34 cellular contexts compared by ENCODE assay signal in the genomic region with DNA sequence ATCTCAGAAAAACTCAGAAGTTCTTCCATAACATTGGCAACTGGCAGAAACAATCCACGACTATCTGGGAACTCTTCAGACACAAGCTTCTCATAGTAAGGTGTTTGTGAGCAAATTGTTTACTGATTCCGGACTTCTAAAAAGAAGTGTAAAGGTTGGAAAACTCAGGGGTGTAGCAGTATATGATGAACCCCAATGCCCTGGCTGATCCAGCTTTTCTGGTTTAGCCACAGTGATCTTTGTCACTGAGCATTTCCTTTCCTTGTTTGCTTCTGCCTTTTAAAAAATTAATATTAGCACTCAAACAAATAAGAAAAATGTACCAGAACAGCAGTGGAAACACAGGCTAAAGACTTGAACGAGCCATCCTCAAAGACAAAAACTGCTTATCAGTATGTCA. TPM values are rescaled to one million over a fixed set of nuclear protein-coding genes. Genes with fewer than 3 reads are reported as not detected.
"Had no signal": no experiment of that assay in that cellular context is flagged by ENCODE, and none has a peak within 500 bp of the region (broad histone marks: within the 10 kb centered on the region; RNA-seq: fewer than 3 reads in every experiment).

No MANE protein-coding gene starts in this region.

- ATAC-seq: activated CD4-positive, alpha-beta T cell treated with anti-CD3 and anti-CD28 coated beads for 36 hours; activated CD4-positive, CD25-positive, alpha-beta regulatory T cell treated with anti-CD3 and anti-CD28 coated beads, Interleukin-2, amount 50 U/mL, for 24 hours; activated CD8-positive, alpha-beta memory T cell treated with anti-CD3 and anti-CD28 coated beads, Interleukin-2, amount 10 ng/mL, durations not matched to agents 7 days and 5 days; activated CD8-positive, alpha-beta T cell treated with anti-CD3 and anti-CD28 coated beads, Interleukin-2, amount 10 ng/mL, durations not matched to agents 7 days and 5 days; activated naive CD8-positive, alpha-beta T cell treated with anti-CD3 and anti-CD28 coated beads, Interleukin-2, amount 50 U/mL, for 24 hours; body of pancreas; WTC11 had no signal

- H3K4me1 ChIP-seq: breast epithelium had no signal

- DNase-seq: activated CD4-positive, alpha-beta memory T cell treated with anti-CD3 and anti-CD28 coated beads, Interleukin-2, amount 10 ng/mL, durations not matched to agents 7 days and 5 days; activated CD4-positive, alpha-beta T cell treated with anti-CD3 and anti-CD28 coated beads for 1 hour; activated CD4-positive, alpha-beta T cell treated with anti-CD3 and anti-CD28 coated beads for 36 hours; activated CD4-positive, alpha-beta T cell treated with anti-CD3 and anti-CD28 coated beads for 48 hours; activated CD4-positive, alpha-beta T cell treated with anti-CD3 and anti-CD28 coated beads, Interleukin-2, amount 10 ng/mL, durations not matched to agents 7 days and 5 days; activated CD4-positive, alpha-beta T cell treated with anti-CD3 and anti-CD28 coated beads, Interleukin-2, amount 50 U/mL, for 48 hours; activated CD4-positive, CD25-positive, alpha-beta regulatory T cell; activated CD8-positive, alpha-beta memory T cell treated with anti-CD3 and anti-CD28 coated beads for 24 hours; activated CD8-positive, alpha-beta memory T cell treated with anti-CD3 and anti-CD28 coated beads, Interleukin-2, amount 10 ng/mL, durations not matched to agents 7 days and 5 days; activated CD8-positive, alpha-beta memory T cell treated with anti-CD3 and anti-CD28 coated beads, Interleukin-2, amount 50 U/mL, for 48 hours; activated CD8-positive, alpha-beta T cell treated with anti-CD3 and anti-CD28 coated beads, Interleukin-2, amount 10 ng/mL, durations not matched to agents 7 days and 5 days; activated effector memory CD4-positive, alpha-beta T cell treated with Interleukin-2 at 50 U/mL for 16 hours; activated gamma-delta T cell treated with Interleukin-2 at 50 U/mL for 16 hours; activated naive CD4-positive, alpha-beta T cell treated with anti-CD3 and anti-CD28 coated beads, Interleukin-2, amount 10 ng/mL, durations not matched to agents 7 days and 5 days; activated naive CD4-positive, alpha-beta T cell treated with Interleukin-2 at 50 U/mL for 16 hours; activated naive CD8-positive, alpha-beta T cell treated with anti-CD3 and anti-CD28 coated beads, Interleukin-2, amount 10 ng/mL, durations not matched to agents 7 days and 5 days; activated naive CD8-positive, alpha-beta T cell treated with anti-CD3 and anti-CD28 coated beads, Interleukin-2, amount 50 U/mL, for 24 hours; activated T-cell treated with anti-CD3 and anti-CD28 coated beads, Interleukin-2, amount 50 U/mL, for 24 hours; activated T-cell treated with anti-CD3 and anti-CD28 coated beads, Interleukin-2, amount 50 U/mL, for 48 hours; amygdala; aorta; body of pancreas; brain microvascular endothelial cell; central memory CD4-positive, alpha-beta T cell; T-helper 1 cell; T-helper 2 cell; T-helper 9 cell; WERI-Rb-1 had no signal

- H3K36me3 ChIP-seq: brain microvascular endothelial cell, breast epithelium, WERI-Rb-1 had no signal

- H3K27ac ChIP-seq: body of pancreas, brain microvascular endothelial cell, breast epithelium, WERI-Rb-1 had no signal

- FAIRE-seq: astrocyte, TTC549 had no signal

- H3K27me3 ChIP-seq: brain microvascular endothelial cell had no signal

- H3K9me3 ChIP-seq: body of pancreas, breast epithelium had no signal

- H3K4me3 ChIP-seq: body of pancreas, breast epithelium had no signal

RNA-seq across cellular contexts. Expression of gene RGS17, which starts 4.9 kb away (rescaled TPM):
- total RNA-seq: activated CD4-positive, alpha-beta T cell treated with anti-CD3 and anti-CD28 coated beads for 36 hours; activated CD4-positive, alpha-beta T cell treated with anti-CD3 and anti-CD28 coated beads, Interleukin-2, amount 10 ng/mL, durations not matched to agents 7 days and 5 days; activated CD8-positive, alpha-beta memory T cell treated with anti-CD3 and anti-CD28 coated beads, Interleukin-2, amount 10 ng/mL, durations not matched to agents 7 days and 5 days; activated CD8-positive, alpha-beta T cell treated with anti-CD3 and anti-CD28 coated beads, Interleukin-2, amount 10 ng/mL, durations not matched to agents 7 days and 5 days; activated naive CD8-positive, alpha-beta T cell treated with anti-CD3 and anti-CD28 coated beads, Interleukin-2, amount 10 ng/mL, durations not matched to agents 7 days and 5 days; activated T-helper 2 cell treated with anti-CD3 and anti-CD28 coated beads, Interferon-gamma antibody, Interleukin-2, Interleukin-4, amounts not matched to agents 10 μg/mL and 5 μg/mL and 100 μg/mL, durations not matched to agents 14 hours and 24 hours and 36 hours had no signal
